In genomic region chrX:101397779-101398178, GRCh38 we compare ENCODE assay signal across 10 cellular contexts. TPM values are rescaled to one million over a fixed set of nuclear protein-coding genes. Genes with fewer than 3 reads are reported as not detected.
A peak's percentile ranks its signal among the peaks of the same experiment; 100 is the strongest.
DNase-seq lines count a peak whose midpoint lies in the region; ATAC-seq and TF ChIP-seq lines count a peak whose summit lies in the region.
"Had no signal": no experiment of that assay in that cellular context is flagged by ENCODE, and none has a peak within 500 bp of the region (broad histone marks: within the 10 kb centered on the region; RNA-seq: fewer than 3 reads in every experiment).

No MANE protein-coding gene starts in this region.

- no peak overlapping the region for H2BK120ac ChIP-seq in H9 (ENCODE audit: low read depth, low read length, poor library complexity, severe bottlenecking)

- H3K4me1 Mint-ChIP-seq in H9 = peaks cover 2 to 3% of the 10 kb centered on the region in 2 experiments; a peak in 1 of 4 replicates

- in situ Hi-C loops in Panc1 (cut with HindIII; ENCODE audit: low pct_unique_long_range_greater_than_20kb, low sequenced_read_pairs) = no loop called here

- H3K9me3 ChIP-seq in H9 (ENCODE audit: control insufficient read depth, low read depth, low read length) = peaks cover 32% of the 10 kb centered on the region
- no peaks in the 10 kb centered on the region for H3K9me3 ChIP-seq in Panc1 (ENCODE audit: control insufficient read depth, insufficient read depth, low read depth, low read length)
- H3K9me3 ChIP-seq in effector memory CD4-positive, alpha-beta T cell (ENCODE audit: control insufficient read depth, low read length) = no peaks in the 10 kb centered on the region
- H3K9me3 ChIP-seq: pancreas had no signal

- CTCF ChIA-PET in Panc1 (lab: Charles Lee) = no interaction called here

- no peak overlapping the region for H3K18ac ChIP-seq in H9 (ENCODE audit: insufficient read length, low read depth, low read length)

- no peak overlapping the region for H2BK12ac ChIP-seq in H9 (ENCODE audit: insufficient read length, low read depth, low read length)

- no peak overlapping the region for H3K27ac ChIP-seq in H9 (ENCODE audit: insufficient read length, low read depth, low read length)
- H3K27ac ChIP-seq in Panc1 (ENCODE audit: low read length) = peak overlapping the region; percentile 13; the same call in 1 of the 2 replicates
- H3K27ac ChIP-seq in effector memory CD4-positive, alpha-beta T cell (ENCODE audit: insufficient read depth, low read length, poor library complexity, severe bottlenecking) = no peak overlapping the region
- H3K27ac ChIP-seq: pancreas had no signal

- no peak overlapping the region for H4K5ac ChIP-seq in H9 (ENCODE audit: insufficient read length, low read depth, low read length)

- H3K36me3 Mint-ChIP-seq in H9 (ENCODE audit: insufficient read depth in 1 of 3, low read depth in 3 of 3) = peaks cover 30 to 60% (median 59%) of the 10 kb centered on the region in 3 experiments

- POLR2A ChIA-PET in Panc1 (lab: Charles Lee) = interaction anchor here (0.6 kb wide), 1 partner anchor 137 kb away, joined by 3 read pairs; no protein-coding TSS in a partner anchor

- no peaks in the 10 kb centered on the region; the same call in 1 of the 2 replicates for H3K27me3 Mint-ChIP-seq in H9 (ENCODE audit: low read depth)

- no peak overlapping the region for H3K23ac ChIP-seq in H9 (ENCODE audit: insufficient read length, low read depth, low read length)

- H3K4ac ChIP-seq in H9 (ENCODE audit: low read depth, low read length) = no peak overlapping the region

- no peak overlapping the region for H3K4me3 ChIP-seq in Panc1 (ENCODE audit: low read depth in 2 of 2, low read length in 2 of 2)
- H3K4me3 ChIP-seq in effector memory CD4-positive, alpha-beta T cell (ENCODE audit: insufficient read depth, low read depth, low read length, poor library complexity, severe bottlenecking) = no peak overlapping the region
- H3K4me3 ChIP-seq: pancreas had no signal

- H3K9me3 Mint-ChIP-seq in H9 = peaks cover 56 to 68% of the 10 kb centered on the region in 2 experiments

- H3K14ac ChIP-seq in H9 (ENCODE audit: insufficient read depth, low read length) = no peak overlapping the region

- no TSS peak for BruUV-seq in Panc1 (replicated peaks; lab: Mats Ljungman, UMichigan)

- no peak overlapping the region for H4K91ac ChIP-seq in H9 (ENCODE audit: insufficient read length, low read depth, low read length)

- no peak overlapping the region for H4K8ac ChIP-seq in H9 (replicated peaks; ENCODE audit: insufficient read length, low read depth, low read length)

- H3K79me2 ChIP-seq in H9 (ENCODE audit: insufficient read depth, low read length) = no peaks in the 10 kb centered on the region

- H2BK5ac ChIP-seq in H9 (ENCODE audit: insufficient read length, low read length) = no peak overlapping the region

- H3K23me2 ChIP-seq in H9 (ENCODE audit: insufficient read length, low read depth, low read length, poor library complexity, severe bottlenecking) = no peaks in the 10 kb centered on the region

- no peaks in the 10 kb centered on the region for H4K20me1 ChIP-seq in H9 (ENCODE audit: control insufficient read depth, insufficient read depth, insufficient read length)

- no peak overlapping the region for H3K9ac ChIP-seq in H9 (ENCODE audit: extremely low read depth, insufficient read length, low read length)

- H3K4me3 Mint-ChIP-seq in H9 = no peak overlapping the region

- intact Hi-C loops in Panc1 (cut with micrococcal nuclease; ENCODE audit: unreplicated experiment) = no loop called here

- peaks cover 10% of the 10 kb centered on the region; the same call in 1 of the 2 replicates for H3K36me3 ChIP-seq in Panc1 (ENCODE audit: control insufficient read depth, insufficient read depth, low read length)
- no peaks in the 10 kb centered on the region for H3K36me3 ChIP-seq in effector memory CD4-positive, alpha-beta T cell (ENCODE audit: control insufficient read depth, insufficient read depth, low read length)
- H3K36me3 ChIP-seq: pancreas had no signal

- H2AFZ ChIP-seq in H9 (ENCODE audit: low read length) = no peak overlapping the region

- peak; percentile 70 for ATAC-seq in Panc1
- no peak for ATAC-seq in GM21526 (IDR thresholded peaks at IDR 0.05; ENCODE audit: low FRiP score, unreplicated experiment)
- ATAC-seq: pancreas had no signal

- no CpG with 5 or more reads among the region's 4 CpGs for WGBS in H9 (ENCODE audit: extremely low coverage, insufficient read length, low lambda C conversion rate)

- no peaks in the 10 kb centered on the region for H3K27me3 ChIP-seq in H9 (ENCODE audit: insufficient read depth, low read length)
- no peaks in the 10 kb centered on the region for H3K27me3 ChIP-seq in Panc1 (ENCODE audit: control insufficient read depth, insufficient read depth, low read length)
- H3K27me3 ChIP-seq in effector memory CD4-positive, alpha-beta T cell (replicated peaks; ENCODE audit: control insufficient read depth, insufficient read depth, low read length, poor library complexity, severe bottlenecking) = no peaks in the 10 kb centered on the region

- H3K56ac ChIP-seq in H9 (ENCODE audit: insufficient read length, low read depth, low read length) = no peak overlapping the region

- TF ChIP-seq CTCF in H9 (conservative IDR thresholded peaks at IDR 0.05) (no peak), Panc1 (IDR thresholded peaks at IDR 0.05) (no peak)

- no peak overlapping the region for H2BK20ac ChIP-seq in H9 (ENCODE audit: low read depth, low read length, poor library complexity, severe bottlenecking)

- H3T11ph ChIP-seq in H9 (ENCODE audit: low read length) = no peak overlapping the region

- H2BK15ac ChIP-seq in H9 (ENCODE audit: low read depth, low read length) = no peak overlapping the region

- DNase-seq in H9 (peak; percentile 28), Panc1 (ENCODE audit: low read depth, low spot score) (no peak), iris pigment epithelial cell (ENCODE audit: low read depth) (peak; percentile 54)
- no peak for DNase-seq in effector memory CD4-positive, alpha-beta T cell
- DNase-seq: activated naive CD4-positive, alpha-beta T cell treated with anti-CD3 and anti-CD28 coated beads, Interleukin-2, amount 50 U/mL, for 16 hours; glutamatergic neuron; kidney; NCI-H1048; pancreas had no signal

- no peak overlapping the region for H3K27ac Mint-ChIP-seq in H9

- no peak overlapping the region for H3K4me2 ChIP-seq in H9 (ENCODE audit: insufficient read depth, insufficient read length, low read length)

- no peaks in the 10 kb centered on the region for H3K79me1 ChIP-seq in H9 (ENCODE audit: insufficient read depth, low read depth, low read length, poor library complexity, severe bottlenecking)

- H2AK5ac ChIP-seq in H9 (ENCODE audit: insufficient read length, low read length) = no peak overlapping the region

- no peaks in the 10 kb centered on the region for H3K4me1 ChIP-seq in H9 (ENCODE audit: insufficient read depth, low read length)
- H3K4me1 ChIP-seq in Panc1 (ENCODE audit: control insufficient read depth, insufficient read depth, low read length) = peaks cover 6% of the 10 kb centered on the region; the same call in 1 of the 2 replicates
- H3K4me1 ChIP-seq in effector memory CD4-positive, alpha-beta T cell (ENCODE audit: control insufficient read depth, insufficient read depth, low read length, poor library complexity, severe bottlenecking) = no peaks in the 10 kb centered on the region
- H3K4me1 ChIP-seq: pancreas had no signal

RNA-seq across cellular contexts. Expression of gene RPL36A, which starts 7.0 kb away (rescaled TPM):
- total RNA-seq in H9 (2021) = 411 and 428 TPM in 2 replicates
- 308 TPM for total RNA-seq in Panc1 (2021; ENCODE audit: unreplicated experiment)
- polyA plus RNA-seq in Panc1 (2012; ENCODE audit: insufficient read length) = 580 TPM

RNA-seq across cellular contexts. Expression of gene GLA, which starts 9.9 kb away (rescaled TPM):
- total RNA-seq in H9 (2021) (40.3 and 41.9 TPM in 2 replicates), Panc1 (2021; ENCODE audit: unreplicated experiment) (115 TPM)
- 55.5 TPM for polyA plus RNA-seq in Panc1 (2012; ENCODE audit: insufficient read length)

RNA-seq across cellular contexts. Expression of gene HNRNPH2, which starts 10.2 kb away (rescaled TPM):
- total RNA-seq in H9 (2021) (60.2 and 63.2 TPM in 2 replicates), Panc1 (2021; ENCODE audit: unreplicated experiment) (91.5 TPM)
- 85.6 TPM for polyA plus RNA-seq in Panc1 (2012; ENCODE audit: insufficient read length)

RNA-seq across cellular contexts. Expression of gene BTK, which starts 11.8 kb away (rescaled TPM):
- total RNA-seq in H9 (2021) (0.09 and 0.35 TPM in 2 replicates), Panc1 (2021; ENCODE audit: unreplicated experiment) (not detected)
- not detected for polyA plus RNA-seq in Panc1 (2012; ENCODE audit: insufficient read length)

RNA-seq across cellular contexts. Expression of gene TIMM8A, which starts 49.2 kb away (rescaled TPM):
- total RNA-seq in H9 (2021) (38.9 and 40.2 TPM in 2 replicates), Panc1 (2021; ENCODE audit: unreplicated experiment) (39.1 TPM)
- 26.6 TPM for polyA plus RNA-seq in Panc1 (2012; ENCODE audit: insufficient read length)

Comparison
In these comparisons a context has a peak if more than half of its experiments do, and no peak if none do; other contexts are left out.
1. DNase-seq: peak in H9 (single experiment) and iris pigment epithelial cell (single experiment); none in Panc1 (single experiment) and effector memory CD4-positive, alpha-beta T cell (0 of 3).